In genomic region chr6:18324708-18325047, GRCh38 we compare ENCODE assay signal across 12 cellular contexts.
"Had no signal": no experiment of that assay in that cellular context is flagged by ENCODE, and none has a peak within 500 bp of the region (broad histone marks: within the 10 kb centered on the region; RNA-seq: fewer than 3 reads in every experiment).

No MANE protein-coding gene starts in this region.

- H3K27ac ChIP-seq: cardiac muscle cell, PC-9, SK-N-MC, WERI-Rb-1 had no signal

- H3K27me3 ChIP-seq: cardiac muscle cell had no signal

- DNase-seq: activated CD4-positive, alpha-beta memory T cell treated with anti-CD3 and anti-CD28 coated beads, Interleukin-2, amount 10 ng/mL, durations not matched to agents 7 days and 5 days; activated CD4-positive, alpha-beta T cell treated with anti-CD3 and anti-CD28 coated beads for 36 hours; activated CD4-positive, alpha-beta T cell treated with anti-CD3 and anti-CD28 coated beads, Interleukin-2, amount 50 U/mL, for 1 hour; activated gamma-delta T cell; activated T-cell treated with anti-CD3 and anti-CD28 coated beads for 4 hours; activated T-cell treated with anti-CD3 and anti-CD28 coated beads, Interleukin-2, amount 50 U/mL, for 48 hours; NCI-H510A; NK-92 treated with Interleukin-12 subunit alpha and Interleukin-12 subunit beta, amount 100 ng/mL, for 24 hours had no signal

- H3K36me3 ChIP-seq: cardiac muscle cell, WERI-Rb-1 had no signal

- H2AFZ ChIP-seq: PC-9 had no signal

- H3K4me2 ChIP-seq: PC-9 had no signal

- H3K4me3 ChIP-seq: cardiac muscle cell, PC-9, SK-N-MC had no signal
